In the genomic region with DNA sequence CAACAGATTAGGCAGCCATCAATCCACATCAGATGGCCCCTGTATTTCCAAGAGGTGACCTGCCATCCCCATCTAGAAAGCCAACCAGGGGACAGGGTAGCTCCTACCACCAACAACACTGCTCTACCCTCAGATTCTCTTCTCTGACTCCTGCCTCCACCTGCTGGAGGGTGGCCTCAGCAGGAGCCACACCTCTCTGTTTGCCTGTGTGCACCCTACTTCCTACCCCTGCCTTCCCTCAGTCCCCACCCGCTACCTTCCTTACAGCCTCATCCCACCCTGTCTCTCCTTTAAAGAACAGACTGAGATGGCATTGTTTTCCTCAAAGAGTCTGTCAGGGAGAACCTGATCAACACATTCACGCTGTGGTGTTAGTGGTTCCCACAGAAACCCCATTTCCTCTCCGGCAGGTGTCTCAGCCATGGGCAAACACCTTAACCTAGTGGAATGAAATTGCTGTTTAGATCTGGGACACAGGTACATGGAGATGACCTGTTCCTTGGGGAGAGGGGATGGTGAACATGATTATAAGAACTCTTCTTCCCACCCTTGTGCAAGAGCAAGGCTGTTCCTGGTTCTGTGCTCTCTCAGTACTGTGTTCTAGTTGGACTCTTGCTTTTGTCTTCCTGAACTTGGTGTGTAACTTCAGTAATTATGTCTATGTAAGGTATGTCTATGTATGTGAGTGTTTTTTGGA, we compare ENCODE assay signal across 9 cellular contexts. TPM values are rescaled to one million over a fixed set of nuclear protein-coding genes. Genes with fewer than 3 reads are reported as not detected.
A peak's percentile ranks its signal among the peaks of the same experiment; 100 is the strongest.
DNase-seq lines count a peak whose midpoint lies in the region; ATAC-seq and TF ChIP-seq lines count a peak whose summit lies in the region.
"Had no signal": no experiment of that assay in that cellular context is flagged by ENCODE, and none has a peak within 500 bp of the region (broad histone marks: within the 10 kb centered on the region; RNA-seq: fewer than 3 reads in every experiment).

No MANE protein-coding gene starts in this region.

- H3K27ac Mint-ChIP-seq in activated naive CD4-positive, alpha-beta T cell treated with anti-CD3 and anti-CD28 coated beads, Interleukin-2, amount 10 ng/mL, durations not matched to agents 7 days and 5 days = peak overlapping the region; percentile 42
- peak overlapping the region; percentile 86 to 88 for H3K27ac Mint-ChIP-seq in T-cell
- peak overlapping the region; percentile 16 to 67 for H3K27ac Mint-ChIP-seq in stimulated activated naive CD8-positive, alpha-beta T cell treated with anti-CD3 and anti-CD28 coated beads, Interleukin-15, amount 100 ng/mL, for 72 hours

- POLR2A ChIA-PET in T-cell (lab: Charles Lee) = no interaction called here

- peak; percentile 9 for TF ChIP-seq CTCF in epithelial cell of proximal tubule (conservative IDR thresholded peaks at IDR 0.05; ENCODE audit: low read depth, low read length)

- no peaks in the 10 kb centered on the region for H3K27me3 Mint-ChIP-seq in activated naive CD4-positive, alpha-beta T cell treated with anti-CD3 and anti-CD28 coated beads, Interleukin-2, amount 10 ng/mL, durations not matched to agents 7 days and 5 days
- H3K27me3 Mint-ChIP-seq in T-cell = no peaks in the 10 kb centered on the region
- H3K27me3 Mint-ChIP-seq in stimulated activated naive CD8-positive, alpha-beta T cell treated with anti-CD3 and anti-CD28 coated beads, Interleukin-15, amount 100 ng/mL, for 72 hours = no peaks in the 10 kb centered on the region

- CTCF ChIA-PET in activated naive CD4-positive, alpha-beta T cell treated with anti-CD3 and anti-CD28 coated beads, Interleukin-2, amount 10 ng/mL, durations not matched to agents 7 days and 5 days (lab: Charles Lee) = interaction anchor here (1.5 kb wide), 1 partner anchor 53 kb away, joined by 3 read pairs; no protein-coding TSS in a partner anchor
- CTCF ChIA-PET in T-cell (lab: Charles Lee) = no interaction called here

- no peaks in the 10 kb centered on the region for H3K9me3 Mint-ChIP-seq in activated naive CD4-positive, alpha-beta T cell treated with anti-CD3 and anti-CD28 coated beads, Interleukin-2, amount 10 ng/mL, durations not matched to agents 7 days and 5 days
- H3K9me3 Mint-ChIP-seq in T-cell = no peaks in the 10 kb centered on the region
- no peaks in the 10 kb centered on the region for H3K9me3 Mint-ChIP-seq in stimulated activated naive CD8-positive, alpha-beta T cell treated with anti-CD3 and anti-CD28 coated beads, Interleukin-15, amount 100 ng/mL, for 72 hours

- H3K36me3 Mint-ChIP-seq in activated naive CD4-positive, alpha-beta T cell treated with anti-CD3 and anti-CD28 coated beads, Interleukin-2, amount 10 ng/mL, durations not matched to agents 7 days and 5 days = peaks cover 7% of the 10 kb centered on the region
- no peaks in the 10 kb centered on the region for H3K36me3 Mint-ChIP-seq in T-cell

- H3K4me3 Mint-ChIP-seq in activated naive CD4-positive, alpha-beta T cell treated with anti-CD3 and anti-CD28 coated beads, Interleukin-2, amount 10 ng/mL, durations not matched to agents 7 days and 5 days = peak overlapping the region; percentile 79
- H3K4me3 Mint-ChIP-seq in T-cell = peak overlapping the region; percentile 87 to 93 (median 90)
- H3K4me3 Mint-ChIP-seq in stimulated activated naive CD8-positive, alpha-beta T cell treated with anti-CD3 and anti-CD28 coated beads, Interleukin-15, amount 100 ng/mL, for 72 hours = peak overlapping the region; percentile 97

- peak; percentile 32 to 42 (median 36) for ATAC-seq in T-cell (replicated peaks in 1 of 4)
- peak; percentile 50 for ATAC-seq in stimulated activated naive CD8-positive, alpha-beta T cell treated with anti-CD3 and anti-CD28 coated beads, Interleukin-15, amount 100 ng/mL, for 72 hours

- peak; percentile 36 for DNase-seq in activated naive CD4-positive, alpha-beta T cell treated with anti-CD3 and anti-CD28 coated beads, Interleukin-2, amount 10 ng/mL, durations not matched to agents 7 days and 5 days
- no peak for DNase-seq in activated naive CD4-positive, alpha-beta T cell treated with anti-CD3 and anti-CD28 coated beads, Interleukin-2, amount 50 U/mL, for 16 hours
- DNase-seq in T-cell (peak in 14 of 34 experiments; percentile 10 to 33 (median 23)), epithelial cell of proximal tubule (ENCODE audit: low read depth) (no peak), iPS-NIHi11 (ENCODE audit: low spot score) (no peak), T1000 (lab: John Stamatoyannopoulos, UW) (no peak)
- peak in 1 of 2 donors; percentile 21 for DNase-seq in stimulated activated naive CD8-positive, alpha-beta T cell treated with anti-CD3 and anti-CD28 coated beads, Interleukin-15, amount 100 ng/mL, for 72 hours
- no peak for DNase-seq in activated effector memory CD4-positive, alpha-beta T cell treated with Interleukin-2 at 50 U/mL for 16 hours
- DNase-seq: GDM1 had no signal

- H3K4me3 ChIP-seq in epithelial cell of proximal tubule (ENCODE audit: low read depth, low read length) = peak overlapping the region; percentile 95

- H3K4me1 Mint-ChIP-seq in activated naive CD4-positive, alpha-beta T cell treated with anti-CD3 and anti-CD28 coated beads, Interleukin-2, amount 10 ng/mL, durations not matched to agents 7 days and 5 days = peaks cover 33% of the 10 kb centered on the region
- peaks cover 55 to 66% (median 56%) of the 10 kb centered on the region in 3 donors for H3K4me1 Mint-ChIP-seq in T-cell
- peaks cover 60% of the 10 kb centered on the region for H3K4me1 Mint-ChIP-seq in stimulated activated naive CD8-positive, alpha-beta T cell treated with anti-CD3 and anti-CD28 coated beads, Interleukin-15, amount 100 ng/mL, for 72 hours

RNA-seq across cellular contexts. Expression of gene ENTPD6, which starts 1.8 kb away (rescaled TPM):
- 100 to 1,000 TPM in 1 of 5 donors, 10 to 100 TPM in 4; 80.5 to 102 (median 90.9) TPM for total RNA-seq in T-cell
- 76.5 and 103 TPM in 2 replicates for total RNA-seq in epithelial cell of proximal tubule

RNA-seq across cellular contexts. Expression of gene PYGB, which starts 50.6 kb away (rescaled TPM):
- total RNA-seq in T-cell (10 to 100 TPM; 29.7 to 53.4 (median 36.5) TPM), epithelial cell of proximal tubule (145 and 241 TPM in 2 replicates)
